9 cellular contexts compared by ENCODE assay signal in the genomic region with DNA sequence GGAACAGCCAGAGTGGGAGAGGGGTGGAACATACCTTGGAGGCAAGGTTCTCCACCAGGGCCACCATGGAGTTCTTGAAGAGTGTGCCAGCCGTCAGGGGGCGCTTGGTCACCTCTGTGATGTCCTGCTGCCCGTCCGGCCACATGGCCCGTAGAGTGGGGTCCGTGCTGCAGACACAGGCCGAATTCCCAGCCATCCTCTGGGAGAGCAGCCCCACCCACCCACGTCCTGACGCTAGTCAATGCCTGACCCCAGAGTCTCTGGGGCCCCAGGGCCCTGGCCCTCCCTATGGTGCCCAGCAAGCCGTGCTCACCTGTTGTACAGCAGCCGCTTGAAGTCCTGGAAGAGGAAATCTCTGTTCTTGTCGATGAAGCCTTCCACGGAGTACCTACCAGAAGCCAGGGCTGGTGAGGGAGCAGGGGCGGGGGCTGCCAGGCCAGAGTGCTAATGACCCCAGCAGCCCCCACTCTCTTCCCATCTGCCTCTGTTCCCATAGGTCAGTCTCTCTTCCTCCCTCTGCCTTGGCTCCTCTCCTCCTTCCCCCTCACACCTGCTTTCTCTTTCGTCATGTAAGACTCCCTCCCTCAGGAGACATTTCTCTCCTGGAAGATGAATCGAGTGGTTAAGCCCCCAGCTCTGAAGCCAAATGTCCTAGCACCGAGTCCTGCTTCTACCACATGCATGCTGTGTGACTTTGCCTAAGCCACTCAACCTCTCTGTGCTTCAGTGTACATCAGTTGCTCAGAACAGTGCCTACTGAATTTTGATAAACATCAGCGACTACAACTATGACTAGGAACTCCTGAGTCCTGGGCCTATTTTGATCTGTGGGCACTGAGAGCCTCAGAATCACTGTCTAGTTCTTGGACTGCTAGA. TPM values are rescaled to one million over a fixed set of nuclear protein-coding genes. Genes with fewer than 3 reads are reported as not detected.
A peak's percentile ranks its signal among the peaks of the same experiment; 100 is the strongest.
DNase-seq lines count a peak whose midpoint lies in the region; ATAC-seq lines count a peak whose summit lies in the region.
"Had no signal": no experiment of that assay in that cellular context is flagged by ENCODE, and none has a peak within 500 bp of the region (broad histone marks: within the 10 kb centered on the region; RNA-seq: fewer than 3 reads in every experiment).

No MANE protein-coding gene starts in this region.

- H3K4ac ChIP-seq in neuronal stem cell (ENCODE audit: low read length): no peak overlapping the region

- H2BK120ac ChIP-seq in neuronal stem cell (ENCODE audit: low read depth, low read length): no peak overlapping the region

- peaks cover 3% of the 10 kb centered on the region for H3K79me1 ChIP-seq in neuronal stem cell (ENCODE audit: low read depth, low read length)

- H2BK15ac ChIP-seq in neuronal stem cell (ENCODE audit: low read length): peak overlapping the region; percentile 9

- no peak overlapping the region for H3K9ac ChIP-seq in neuronal stem cell (ENCODE audit: low read depth, low read length, poor library complexity)

- H3K9me3 Mint-ChIP-seq in IgD-negative memory B cell: no peaks in the 10 kb centered on the region

- H3K4me1 ChIP-seq in neuronal stem cell (ENCODE audit: control insufficient read depth in 2 of 2, insufficient read depth in 1 of 2, low read depth in 1 of 2, low read length in 2 of 2): peaks cover 0 to 4% of the 10 kb centered on the region in 2 donors

- peaks cover 0 to 22% (median 1%) of the 10 kb centered on the region in 3 experiments for H3K27me3 ChIP-seq in neuronal stem cell (ENCODE audit: control insufficient read depth in 3 of 3, insufficient read depth in 3 of 3, low read depth in 1 of 3, low read length in 3 of 3)

- no peaks in the 10 kb centered on the region for H3K27me3 Mint-ChIP-seq in IgD-negative memory B cell

- H3K36me3 Mint-ChIP-seq in IgD-negative memory B cell: no peaks in the 10 kb centered on the region

- H3K9me3 ChIP-seq in neuronal stem cell (replicated peaks in 1 of 2; ENCODE audit: control insufficient read depth in 2 of 2, insufficient read depth in 1 of 2, low read depth in 1 of 2, low read length in 2 of 2): no peaks in the 10 kb centered on the region

- peak overlapping the region; percentile 2 for H2BK12ac ChIP-seq in neuronal stem cell (ENCODE audit: low read length)

- H3K23ac ChIP-seq in neuronal stem cell (ENCODE audit: low read depth, low read length, poor library complexity): no peak overlapping the region

- no peak overlapping the region for H3K4me3 Mint-ChIP-seq in IgD-negative memory B cell

- no peak overlapping the region for H3K4me2 ChIP-seq in neuronal stem cell (ENCODE audit: insufficient read depth, low read length, poor library complexity, severe bottlenecking)

- H3K4me3 ChIP-seq in neuronal stem cell (ENCODE audit: low read length in 2 of 2): no peak overlapping the region

- WGBS in neuronal stem cell (ENCODE audit: extremely low coverage in 2 of 2, insufficient read length in 2 of 2, insufficient replicate concordance in 1 of 2), 2 donors: no CpG with 5 or more reads among the region's 18 CpGs

- H2AK5ac ChIP-seq in neuronal stem cell (ENCODE audit: low read depth, low read length): peak overlapping the region; percentile 91

- H3K36me3 ChIP-seq in neuronal stem cell (replicated peaks in 1 of 2; ENCODE audit: control insufficient read depth in 2 of 2, insufficient read depth in 2 of 2, low read length in 2 of 2): no peaks in the 10 kb centered on the region

- no peak overlapping the region for H3K27ac ChIP-seq in neuronal stem cell (replicated peaks; ENCODE audit: low read length)
- H3K27ac ChIP-seq: RWPE1 had no signal

- H4K91ac ChIP-seq in neuronal stem cell (ENCODE audit: low read depth, low read length, poor library complexity): no peak overlapping the region

- H3K14ac ChIP-seq in neuronal stem cell (ENCODE audit: low read length): no peak overlapping the region

- DNase-seq in COLO668 (lab: John Stamatoyannopoulos, UW; ENCODE audit: unreplicated experiment) (peak; percentile 51), dermis blood vessel endothelial cell (peak; percentile 65), neuronal stem cell (ENCODE audit: low spot score) (no peak), NCI-H146 treated with DMSO at 0.1 percent for 48 hours (lab: John Stamatoyannopoulos, UW; ENCODE audit: unreplicated experiment) (no peak), foreskin melanocyte (no peak)

- ATAC-seq in HG03442 (IDR thresholded peaks at IDR 0.05; ENCODE audit: unreplicated experiment): no peak
- no peak for ATAC-seq in HG03432 (IDR thresholded peaks at IDR 0.05; ENCODE audit: unreplicated experiment)

- H3K4me1 Mint-ChIP-seq in IgD-negative memory B cell: peaks cover 1 to 4% (median 4%) of the 10 kb centered on the region in 3 donors

- peak overlapping the region; percentile 19 for H3K18ac ChIP-seq in neuronal stem cell (ENCODE audit: low read length)

- peak overlapping the region; percentile 48 for H4K8ac ChIP-seq in neuronal stem cell (ENCODE audit: low read depth, low read length)

- H2BK5ac ChIP-seq in neuronal stem cell (ENCODE audit: low read length): peak overlapping the region; percentile 66

- peak overlapping the region; percentile 80 to 84 (median 81) for H3K27ac Mint-ChIP-seq in IgD-negative memory B cell

- peak overlapping the region; percentile 68 for H2AFZ ChIP-seq in neuronal stem cell (ENCODE audit: low read length)

RNA-seq across cellular contexts. Expression of gene MYO1G, which starts 11.0 kb away (rescaled TPM):
- polyA plus RNA-seq in IgD-negative memory B cell: 167 TPM
- 0.09 and 0.17 TPM in 2 replicates for total RNA-seq in dermis blood vessel endothelial cell
- polyA plus RNA-seq in neuronal stem cell (2013, experiment 1 of 2): 0.03 TPM
- 0.06 TPM for polyA plus RNA-seq in neuronal stem cell (2013, experiment 2 of 2)

RNA-seq across cellular contexts. Expression of gene CCM2, which starts 32.2 kb away (rescaled TPM):
- 81.8 TPM for polyA plus RNA-seq in IgD-negative memory B cell
- 76.4 and 91.4 TPM in 2 replicates for total RNA-seq in dermis blood vessel endothelial cell
- polyA plus RNA-seq in neuronal stem cell (2013, experiment 1 of 2): 29.8 TPM
- 30.1 TPM for polyA plus RNA-seq in neuronal stem cell (2013, experiment 2 of 2)

Comparison
In these comparisons a context has a peak if more than half of its experiments do, and no peak if none do; other contexts are left out.
1. DNase-seq: peak in COLO668 (single experiment) and dermis blood vessel endothelial cell (single experiment); none in neuronal stem cell (single experiment), NCI-H146 treated with DMSO at 0.1 percent for 48 hours (single experiment) and foreskin melanocyte (single experiment).